Comparison of ENCODE assay signal across 10 cellular contexts in genomic region chr7:119482209-119482608, GRCh38.
DNase-seq lines count a peak whose midpoint lies in the region; ATAC-seq and TF ChIP-seq lines count a peak whose summit lies in the region.
"Had no signal": no experiment of that assay in that cellular context is flagged by ENCODE, and none has a peak within 500 bp of the region (broad histone marks: within the 10 kb centered on the region; RNA-seq: fewer than 3 reads in every experiment).

No MANE protein-coding gene starts in this region.

- ATAC-seq in GM23338 (peak; percentile 100), sciatic nerve (peak; percentile 38)

- H3K27me3 Mint-ChIP-seq in GM23338 (ENCODE audit: insufficient read depth, low read depth, poor library complexity) = peaks cover 2% of the 10 kb centered on the region
- H3K27me3 Mint-ChIP-seq: CD4-positive, CD25-positive, alpha-beta regulatory T cell had no signal

- no peaks in the 10 kb centered on the region for H3K36me3 ChIP-seq in GM23338 (ENCODE audit: insufficient read depth)
- H3K36me3 ChIP-seq: ovary had no signal

- no peaks in the 10 kb centered on the region for H3F3A ChIP-seq in GM23338 (replicated peaks; ENCODE audit: low read depth)

- H3K27me3 ChIP-seq in GM23338 (ENCODE audit: insufficient read depth) = no peaks in the 10 kb centered on the region
- H3K27me3 ChIP-seq: ovary had no signal

- DNase-seq in NCI-H510A treated with DMSO at 0.1 percent for 48 hours (lab: John Stamatoyannopoulos, UW) (peak; percentile 2), NCI-H510A (lab: John Stamatoyannopoulos, UW) (no peak), GM23338 (ENCODE audit: low spot score) (peak; percentile 85), KBM-7 (peak; percentile 20), astrocyte of the hippocampus (ENCODE audit: low read depth, low spot score) (peak; percentile 5), sciatic nerve (ENCODE audit: low spot score) (no peak), NOMO-1 treated with dmso at 0.1 percent for 144 hours (lab: John Stamatoyannopoulos, UW; ENCODE audit: unreplicated experiment) (no peak), T-helper 9 cell (no peak)
- DNase-seq: CD4-positive, CD25-positive, alpha-beta regulatory T cell had no signal

- peaks cover 15% of the 10 kb centered on the region; the same call in 2 of the 3 replicates for H3K4me1 Mint-ChIP-seq in GM23338
- H3K4me1 Mint-ChIP-seq: CD4-positive, CD25-positive, alpha-beta regulatory T cell had no signal

- peaks cover 3% of the 10 kb centered on the region; the same call in 1 of the 2 replicates for H3K4me1 ChIP-seq in GM23338 (ENCODE audit: insufficient read depth)

- H3K4me3 ChIP-seq in GM23338 = no peak overlapping the region
- H3K4me3 ChIP-seq: ovary had no signal

- no peaks in the 10 kb centered on the region for H3K79me2 ChIP-seq in GM23338 (replicated peaks; ENCODE audit: insufficient read depth)

- no peak overlapping the region for H3K4me3 Mint-ChIP-seq in GM23338
- H3K4me3 Mint-ChIP-seq: CD4-positive, CD25-positive, alpha-beta regulatory T cell had no signal

- H3K9me3 Mint-ChIP-seq in GM23338 = peaks cover 7% of the 10 kb centered on the region

- H3K4me2 ChIP-seq in GM23338 = no peak overlapping the region

- in situ Hi-C loops in KBM-7 (cut with MboI; ENCODE audit: low pct_unique_long_range_greater_than_20kb, low sequenced_read_pairs) = no loop called here

- intact Hi-C loops in sciatic nerve (cut with DNase I) = no loop called here

- 0 out of 2 replicates have a peak, but pooled peaks cover 6% of the 10 kb centered on the region for H3K9me2 ChIP-seq in GM23338 (ENCODE audit: insufficient read depth)

- peaks cover 6% of the 10 kb centered on the region; the same call in 2 of the 3 replicates for H3K36me3 Mint-ChIP-seq in GM23338 (ENCODE audit: low read depth)
- H3K36me3 Mint-ChIP-seq: CD4-positive, CD25-positive, alpha-beta regulatory T cell had no signal

- peak overlapping the region; percentile 90 for H3K27ac Mint-ChIP-seq in GM23338
- H3K27ac Mint-ChIP-seq: CD4-positive, CD25-positive, alpha-beta regulatory T cell had no signal

- H4K20me1 ChIP-seq in GM23338 (replicated peaks; ENCODE audit: insufficient read depth) = no peaks in the 10 kb centered on the region

- H3K27ac ChIP-seq in GM23338 (ENCODE audit: low read depth) = no peak overlapping the region
- H3K27ac ChIP-seq: ovary had no signal

- peak overlapping the region; percentile 93; the same call in 1 of the 2 replicates for H2AFZ ChIP-seq in GM23338

- peak; percentile 60 to 64 for TF ChIP-seq CTCF in GM23338 (conservative IDR thresholded peaks at IDR 0.05; ENCODE audit: low read depth in 2 of 2)

TF ChIP-seq in GM23338, 12 proteins besides CTCF, POLR2A, EP300 and RAD21:
- no peak for TF ChIP-seq STAT1 (IDR thresholded peaks at IDR 0.05; ENCODE audit: unreplicated experiment)

Comparison
In these comparisons a context has a peak if more than half of its experiments do, and no peak if none do; other contexts are left out.
1. DNase-seq: peak in NCI-H510A treated with DMSO at 0.1 percent for 48 hours (single experiment), GM23338 (single experiment), KBM-7 (single experiment) and astrocyte of the hippocampus (single experiment); none in NCI-H510A (single experiment), sciatic nerve (single experiment), NOMO-1 treated with dmso at 0.1 percent for 144 hours (single experiment) and T-helper 9 cell (single experiment).